Comparison of ENCODE assay signal across 2 cellular contexts in the genomic region with DNA sequence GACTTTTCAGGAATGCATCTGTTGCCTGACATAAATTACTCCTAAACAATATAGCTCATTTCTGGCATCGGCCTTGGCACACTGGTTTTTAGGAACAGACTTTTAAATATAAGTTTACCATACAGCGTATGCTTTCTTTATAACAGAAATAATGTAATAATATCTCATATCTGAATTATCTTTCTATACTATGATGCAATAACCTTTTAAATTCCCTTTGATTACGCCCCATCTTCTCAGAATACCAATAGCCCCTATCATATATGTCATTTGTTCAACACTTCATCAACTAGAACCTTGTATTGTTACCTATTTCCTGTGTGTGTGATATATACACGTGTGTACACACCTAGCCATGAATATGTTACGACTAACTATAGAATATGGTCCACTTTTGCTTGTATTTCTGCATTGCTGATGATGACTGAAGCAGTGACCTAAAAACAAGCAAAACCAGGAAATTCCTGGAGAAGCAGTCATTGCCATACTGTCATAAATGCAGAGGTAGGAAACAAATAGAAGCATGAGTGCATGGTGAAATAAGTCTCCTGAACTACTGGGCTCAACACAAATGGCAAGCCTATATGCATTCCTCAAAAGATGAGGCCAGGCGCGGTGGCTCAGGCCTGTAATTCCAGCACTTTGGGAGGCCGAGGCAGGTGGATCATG.
TF ChIP-seq lines count a peak whose summit lies in the region.

No MANE protein-coding gene starts in this region.

TF ChIP-seq in SK-N-SH, 30 proteins besides CTCF, POLR2A, EP300 and RAD21 (continued from another document):
- TF ChIP-seq FOSL2 (IDR thresholded peaks at IDR 0.05; ENCODE audit: borderline replicate concordance, low read depth) (peak; percentile 6; the same call in 1 of the 2 replicates), POLR2AphosphoS5 (IDR thresholded peaks at IDR 0.05; ENCODE audit: low read depth, low read length) (no peak), JUND (IDR thresholded peaks at IDR 0.05) (no peak)
TF ChIP-seq in SK-N-SH: peak in this region for 2.

TF ChIP-seq in SK-N-SH treated with all-trans-retinoic acid at 6 μM for 48 hours, 23 proteins besides CTCF, POLR2A, EP300 and RAD21 (continued from another document):
- TF ChIP-seq, protein P1, sequence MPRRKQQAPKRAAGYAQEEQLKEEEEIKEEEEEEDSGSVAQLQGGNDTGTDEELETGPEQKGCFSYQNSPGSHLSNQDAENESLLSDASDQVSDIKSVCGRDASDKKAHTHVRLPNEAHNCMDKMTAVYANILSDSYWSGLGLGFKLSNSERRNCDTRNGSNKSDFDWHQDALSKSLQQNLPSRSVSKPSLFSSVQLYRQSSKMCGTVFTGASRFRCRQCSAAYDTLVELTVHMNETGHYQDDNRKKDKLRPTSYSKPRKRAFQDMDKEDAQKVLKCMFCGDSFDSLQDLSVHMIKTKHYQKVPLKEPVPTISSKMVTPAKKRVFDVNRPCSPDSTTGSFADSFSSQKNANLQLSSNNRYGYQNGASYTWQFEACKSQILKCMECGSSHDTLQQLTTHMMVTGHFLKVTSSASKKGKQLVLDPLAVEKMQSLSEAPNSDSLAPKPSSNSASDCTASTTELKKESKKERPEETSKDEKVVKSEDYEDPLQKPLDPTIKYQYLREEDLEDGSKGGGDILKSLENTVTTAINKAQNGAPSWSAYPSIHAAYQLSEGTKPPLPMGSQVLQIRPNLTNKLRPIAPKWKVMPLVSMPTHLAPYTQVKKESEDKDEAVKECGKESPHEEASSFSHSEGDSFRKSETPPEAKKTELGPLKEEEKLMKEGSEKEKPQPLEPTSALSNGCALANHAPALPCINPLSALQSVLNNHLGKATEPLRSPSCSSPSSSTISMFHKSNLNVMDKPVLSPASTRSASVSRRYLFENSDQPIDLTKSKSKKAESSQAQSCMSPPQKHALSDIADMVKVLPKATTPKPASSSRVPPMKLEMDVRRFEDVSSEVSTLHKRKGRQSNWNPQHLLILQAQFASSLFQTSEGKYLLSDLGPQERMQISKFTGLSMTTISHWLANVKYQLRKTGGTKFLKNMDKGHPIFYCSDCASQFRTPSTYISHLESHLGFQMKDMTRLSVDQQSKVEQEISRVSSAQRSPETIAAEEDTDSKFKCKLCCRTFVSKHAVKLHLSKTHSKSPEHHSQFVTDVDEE (CRISPR knock-in tag; IDR thresholded peaks at IDR 0.05): no peak
- TF ChIP-seq, protein P2, sequence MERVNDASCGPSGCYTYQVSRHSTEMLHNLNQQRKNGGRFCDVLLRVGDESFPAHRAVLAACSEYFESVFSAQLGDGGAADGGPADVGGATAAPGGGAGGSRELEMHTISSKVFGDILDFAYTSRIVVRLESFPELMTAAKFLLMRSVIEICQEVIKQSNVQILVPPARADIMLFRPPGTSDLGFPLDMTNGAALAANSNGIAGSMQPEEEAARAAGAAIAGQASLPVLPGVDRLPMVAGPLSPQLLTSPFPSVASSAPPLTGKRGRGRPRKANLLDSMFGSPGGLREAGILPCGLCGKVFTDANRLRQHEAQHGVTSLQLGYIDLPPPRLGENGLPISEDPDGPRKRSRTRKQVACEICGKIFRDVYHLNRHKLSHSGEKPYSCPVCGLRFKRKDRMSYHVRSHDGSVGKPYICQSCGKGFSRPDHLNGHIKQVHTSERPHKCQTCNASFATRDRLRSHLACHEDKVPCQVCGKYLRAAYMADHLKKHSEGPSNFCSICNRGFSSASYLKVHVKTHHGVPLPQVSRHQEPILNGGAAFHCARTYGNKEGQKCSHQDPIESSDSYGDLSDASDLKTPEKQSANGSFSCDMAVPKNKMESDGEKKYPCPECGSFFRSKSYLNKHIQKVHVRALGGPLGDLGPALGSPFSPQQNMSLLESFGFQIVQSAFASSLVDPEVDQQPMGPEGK (CRISPR knock-in tag; IDR thresholded peaks at IDR 0.05; ENCODE audit: borderline replicate concordance): no peak
- TF ChIP-seq OSR1 (CRISPR knock-in tag; IDR thresholded peaks at IDR 0.05): no peak
- TF ChIP-seq PPARA (CRISPR knock-in tag; IDR thresholded peaks at IDR 0.05; ENCODE audit: borderline replicate concordance): no peak
